ENCODE assay signal across 9 cellular contexts in genomic region chr17:67007266-67007665, GRCh38. TPM values are rescaled to one million over a fixed set of nuclear protein-coding genes. Genes with fewer than 3 reads are reported as not detected.
"Had no signal": no experiment of that assay in that cellular context is flagged by ENCODE, and none has a peak within 500 bp of the region (broad histone marks: within the 10 kb centered on the region; RNA-seq: fewer than 3 reads in every experiment).

No MANE protein-coding gene starts in this region.

- DNase-seq: GDM1, GF-D8 had no signal

- FAIRE-seq: G401.6, GM12878, GM12891, GM12892, GM18507, GM19239 had no signal

- H3K4me3 ChIP-seq: GM12878 had no signal

- ATAC-seq: GM12878 had no signal

RNA-seq across cellular contexts. Expression of gene CACNG1, which starts 37.1 kb away (rescaled TPM):
- total RNA-seq: G401, GM12878 had no signal
- polyA plus RNA-seq: GM12878 had no signal
